ENCODE assay signal across 20 cellular contexts in the genomic region with DNA sequence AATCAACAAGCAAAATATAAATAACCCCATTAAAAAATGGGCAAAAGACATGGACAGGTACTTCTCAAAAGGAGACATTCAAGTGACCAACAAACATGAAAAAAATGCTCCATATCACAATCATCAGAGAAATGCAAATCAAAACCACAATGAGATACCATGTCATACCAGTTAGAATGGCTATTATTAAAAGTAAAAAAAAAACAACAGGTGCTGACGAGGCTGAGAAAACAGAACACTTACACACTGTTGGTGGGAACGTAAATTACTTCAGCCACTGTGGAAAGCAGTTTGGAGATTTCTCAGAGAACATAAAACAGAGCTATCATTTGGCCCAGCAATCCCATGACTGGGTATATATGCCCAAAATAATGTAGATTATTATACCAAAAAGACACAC.
A peak's percentile ranks its signal among the peaks of the same experiment; 100 is the strongest.
DNase-seq lines count a peak whose midpoint lies in the region; ATAC-seq and TF ChIP-seq lines count a peak whose summit lies in the region.
"Had no signal": no experiment of that assay in that cellular context is flagged by ENCODE, and none has a peak within 500 bp of the region (broad histone marks: within the 10 kb centered on the region; RNA-seq: fewer than 3 reads in every experiment).

No MANE protein-coding gene starts in this region.

- H3K27ac ChIP-seq in VCaP = peak overlapping the region; percentile 89; the same call in 1 of the 2 replicates
- H3K27ac ChIP-seq: 22Rv1, A549, HL-60 had no signal

- TF ChIP-seq CTCF in VCaP (conservative IDR thresholded peaks at IDR 0.05) = no peak

- ATAC-seq in GM18867 (IDR thresholded peaks at IDR 0.05; ENCODE audit: unreplicated experiment) = peak; percentile 78
- ATAC-seq: A549, HCT116 had no signal

- peak; percentile 53 for DNase-seq in LHCN-M2 (ENCODE audit: low read depth)
- DNase-seq in NCI-H526 treated with DMSO at 0.1 percent for 48 hours (lab: John Stamatoyannopoulos, UW) = peak; percentile 57
- DNase-seq in iPS-NIHi7 (ENCODE audit: extremely low spot score) = no peak
- no peak for DNase-seq in putamen (ENCODE audit: low spot score)
- DNase-seq in NCI-H146 (lab: John Stamatoyannopoulos, UW) = no peak
- no peak for DNase-seq in NCI-H82 (lab: John Stamatoyannopoulos, UW)
- DNase-seq: AML-193; CD4-positive, alpha-beta memory T cell; DMS153; DMS79; GDM1; GOT3; H7; HFFc6 had no signal

Comparison
In these comparisons a context has a peak if more than half of its experiments do, and no peak if none do; other contexts are left out.
1. DNase-seq: peak in LHCN-M2 (single experiment) and NCI-H526 treated with DMSO at 0.1 percent for 48 hours (single experiment); none in iPS-NIHi7 (single experiment), putamen (single experiment), NCI-H146 (single experiment) and NCI-H82 (single experiment).